Comparison of ENCODE assay signal across 24 cellular contexts in the genomic region with DNA sequence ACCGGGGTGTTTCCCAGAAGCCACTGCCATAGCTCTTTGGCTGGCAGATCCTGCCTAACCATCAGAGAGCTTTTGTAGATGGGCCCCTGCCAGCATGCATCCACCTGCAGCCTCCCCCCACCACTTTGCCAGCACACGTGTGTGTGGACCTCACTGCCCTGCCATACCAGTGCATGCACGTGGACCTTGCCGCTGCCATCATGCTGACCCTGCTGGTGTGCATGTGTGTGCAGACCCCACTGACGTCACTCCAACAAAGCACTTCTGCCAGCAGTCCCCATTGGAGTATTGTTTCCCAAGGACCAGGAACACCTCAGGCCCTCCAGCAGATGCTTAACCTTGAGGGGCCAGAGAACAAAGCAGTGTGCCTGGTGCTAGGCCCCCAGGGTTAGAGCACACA.
DNase-seq lines count a peak whose midpoint lies in the region; ATAC-seq, FAIRE-seq and TF ChIP-seq lines count a peak whose summit lies in the region.
"Had no signal": no experiment of that assay in that cellular context is flagged by ENCODE, and none has a peak within 500 bp of the region (broad histone marks: within the 10 kb centered on the region; RNA-seq: fewer than 3 reads in every experiment).

No MANE protein-coding gene starts in this region.

- 29% methylated on average over 1 of the region's 5 CpGs for WGBS in HepG2 (ENCODE audit: low lambda C conversion rate)
- WGBS in right lobe of liver (ENCODE audit: insufficient coverage, low coverage, low lambda C conversion rate, missing lambda C conversion rate), result 73% methylated on average over 5 of the region's 5 CpGs
- WGBS in IMR-90 (ENCODE audit: extremely low coverage in 2 of 2, insufficient read length in 1 of 2), 2 experiments, result 96% methylated on average over 4 of the region's 5 CpGs; no CpG with 5 or more reads in 1 of the 2 experiments
- WGBS in H1 (ENCODE audit: extremely low coverage in 1 of 2, insufficient coverage in 1 of 2, insufficient read length in 1 of 2, insufficient replicate concordance in 2 of 2, low coverage in 1 of 2, low lambda C conversion rate in 2 of 2, missing lambda C conversion rate in 1 of 2), 2 experiments, result 90% methylated on average over 5 of the region's 5 CpGs; no CpG with 5 or more reads in 1 of the 2 experiments
- WGBS in trophoblast cell (ENCODE audit: extremely low coverage, insufficient coverage, insufficient read length), result no CpG with 5 or more reads among the region's 5 CpGs

- H3K79me2 ChIP-seq in HepG2 (ENCODE audit: insufficient read depth, low read length) (no peaks in the 10 kb centered on the region), H1 (ENCODE audit: control insufficient read depth in 1 of 2, insufficient read depth in 2 of 2, low read length in 2 of 2) (no peaks in the 10 kb centered on the region), trophoblast cell (ENCODE audit: control insufficient read depth, insufficient read depth, low read length, poor library complexity) (no peaks in the 10 kb centered on the region)

- TF ChIP-seq CTCF in HepG2 (CRISPR knock-in tag; IDR thresholded peaks at IDR 0.05) (no peak), right lobe of liver (IDR thresholded peaks at IDR 0.05) (no peak), IMR-90 (conservative IDR thresholded peaks at IDR 0.05; ENCODE audit: low read depth, low read length) (no peak), H1 (IDR thresholded peaks at IDR 0.05; ENCODE audit: control extremely low read depth in 1 of 3, insufficient read depth in 1 of 3, low read depth in 1 of 3, low read length in 3 of 3) (no peak)

- H3K56ac ChIP-seq in IMR-90 (ENCODE audit: extremely low read depth, insufficient read depth, low read length), result no peak overlapping the region
- no peak overlapping the region for H3K56ac ChIP-seq in H1 (replicated peaks; ENCODE audit: insufficient read length, low read depth, low read length)

- TF ChIP-seq EP300 in HepG2 (IDR thresholded peaks at IDR 0.05; ENCODE audit: low read depth in 2 of 2, low read length in 2 of 2) (no peak), HepG2 (CRISPR knock-in tag; IDR thresholded peaks at IDR 0.05; ENCODE audit: borderline replicate concordance) (no peak), H1 (IDR thresholded peaks at IDR 0.05; ENCODE audit: borderline replicate concordance in 1 of 2, low read depth in 2 of 2, low read length in 2 of 2) (no peak)

- in situ Hi-C loops in HepG2 (cut with HindIII; ENCODE audit: extremely low pct_ligation_motif_present, low pct_unique_long_range_greater_than_20kb) (no loop called here), IMR-90 (cut with MboI; ENCODE audit: low sequenced_read_pairs) (no loop called here)

- no peak for TF ChIP-seq POLR2A in HepG2 (IDR thresholded peaks at IDR 0.05; ENCODE audit: insufficient read depth in 1 of 2, low read depth in 2 of 2, low read length in 2 of 2)
- no peak for TF ChIP-seq POLR2A in right lobe of liver (IDR thresholded peaks at IDR 0.05)
- no peak for TF ChIP-seq POLR2A in IMR-90 (IDR thresholded peaks at IDR 0.05; ENCODE audit: low read depth, low read length)
- TF ChIP-seq POLR2A in H1 (IDR thresholded peaks at IDR 0.05; ENCODE audit: control extremely low read depth in 1 of 2, low read depth in 2 of 2, low read length in 2 of 2), result no peak

- H2AK9ac ChIP-seq in IMR-90 (replicated peaks; ENCODE audit: low read depth, low read length, poor library complexity), result no peak overlapping the region

- H3K9me3 ChIP-seq in HepG2 (ENCODE audit: low read length), result no peaks in the 10 kb centered on the region
- no peaks in the 10 kb centered on the region for H3K9me3 ChIP-seq in right lobe of liver
- H3K9me3 ChIP-seq in IMR-90 (ENCODE audit: control insufficient read depth, insufficient read depth, low read length), result peaks cover 5% of the 10 kb centered on the region; the same call in 1 of the 2 replicates
- no peaks in the 10 kb centered on the region for H3K9me3 ChIP-seq in H1 (ENCODE audit: insufficient read depth in 2 of 2, low read depth in 1 of 2, low read length in 1 of 2)
- peaks cover 3% of the 10 kb centered on the region for H3K9me3 ChIP-seq in trophoblast cell (ENCODE audit: insufficient read depth, low read depth, low read length)

- H4K20me1 ChIP-seq in HepG2 (ENCODE audit: insufficient read depth, low read length), result no peaks in the 10 kb centered on the region
- H4K20me1 ChIP-seq in IMR-90 (ENCODE audit: insufficient read depth, low read length), result no peaks in the 10 kb centered on the region
- no peaks in the 10 kb centered on the region for H4K20me1 ChIP-seq in H1 (replicated peaks in 1 of 2; ENCODE audit: control insufficient read depth in 1 of 2, insufficient read depth in 2 of 2, low read length in 2 of 2)
- H4K20me1 ChIP-seq: BLaER1 treated with 17β-estradiol and CSF1 and Interleukin-3, amounts not matched to agents 10 nM and 100 nM had no signal

- H2BK20ac ChIP-seq in IMR-90 (ENCODE audit: low read depth, low read length), result no peak overlapping the region
- H2BK20ac ChIP-seq in H1 (ENCODE audit: low read length), result no peak overlapping the region

- H3K4me2 ChIP-seq in HepG2 (ENCODE audit: low read depth, low read length), result no peak overlapping the region
- H3K4me2 ChIP-seq in IMR-90 (ENCODE audit: low read depth, low read length), result no peak overlapping the region
- no peak overlapping the region for H3K4me2 ChIP-seq in H1 (ENCODE audit: insufficient read depth in 1 of 2, low read depth in 2 of 2, low read length in 2 of 2)
- H3K4me2 ChIP-seq in trophoblast cell (ENCODE audit: low read length), result no peak overlapping the region
- H3K4me2 ChIP-seq: A549; BLaER1 treated with 17β-estradiol and CSF1 and Interleukin-3, amounts not matched to agents 10 nM and 100 nM had no signal

- no peak overlapping the region; the same call in 1 of the 2 replicates for H3K14ac ChIP-seq in IMR-90 (replicated peaks; ENCODE audit: low read depth, low read length)
- no peak overlapping the region for H3K14ac ChIP-seq in H1 (ENCODE audit: insufficient read length)
- H3K14ac ChIP-seq in trophoblast cell (ENCODE audit: low read length), result no peak overlapping the region

- FAIRE-seq in HepG2 (lab: Jason Lieb, UNC), result no peak
- FAIRE-seq in H1 (lab: Jason Lieb, UNC), result no peak
- FAIRE-seq: A549, GM12891, GM19239 had no signal

- no TSS peak for BruUV-seq in HepG2 (replicated peaks; lab: Mats Ljungman, UMichigan)
- BruUV-seq in IMR-90 (replicated peaks; lab: Mats Ljungman, UMichigan), result no TSS peak

- dilution Hi-C loops in IMR-90 (cut with HindIII; ENCODE audit: low sequenced_read_pairs, unreplicated experiment), result no loop called here

- H4K8ac ChIP-seq in IMR-90 (ENCODE audit: low read depth in 2 of 2, low read length in 2 of 2) (no peak overlapping the region), H1 (ENCODE audit: extremely low read depth, insufficient read depth, low read length) (peak overlapping the region; percentile 3; the same call in 1 of the 2 replicates), trophoblast cell (ENCODE audit: low read depth, low read length) (no peak overlapping the region)

- no peak overlapping the region; the same call in 1 of the 2 replicates for H2AK5ac ChIP-seq in IMR-90 (ENCODE audit: low read depth, low read length)
- no peak overlapping the region for H2AK5ac ChIP-seq in H1 (ENCODE audit: low read depth, low read length)
- no peak overlapping the region for H2AK5ac ChIP-seq in trophoblast cell (ENCODE audit: low read length)

- no peak overlapping the region for H2BK15ac ChIP-seq in IMR-90 (ENCODE audit: low read depth, low read length)
- no peak overlapping the region for H2BK15ac ChIP-seq in H1 (ENCODE audit: low read length)

- H3K4me1 ChIP-seq in HepG2 (ENCODE audit: insufficient read depth, low read length) (no peaks in the 10 kb centered on the region), right lobe of liver (no peaks in the 10 kb centered on the region), IMR-90 (ENCODE audit: control insufficient read depth, insufficient read depth, low read length) (no peaks in the 10 kb centered on the region), H1 (replicated peaks in 1 of 4; ENCODE audit: control insufficient read depth in 3 of 4, insufficient read depth in 4 of 4, low read length in 3 of 4) (no peaks in the 10 kb centered on the region), trophoblast cell (ENCODE audit: control insufficient read depth in 1 of 2, insufficient read depth in 2 of 2, low read length in 2 of 2) (peaks cover 2 to 6% of the 10 kb centered on the region in 2 experiments)
- H3K4me1 ChIP-seq: A549 had no signal

- no peaks in the 10 kb centered on the region for H3K23me2 ChIP-seq in H1 (ENCODE audit: low read depth, low read length)

- no peak overlapping the region for H3K18ac ChIP-seq in IMR-90 (ENCODE audit: low read depth, low read length)
- no peak overlapping the region for H3K18ac ChIP-seq in H1 (ENCODE audit: extremely low read depth, low read length)
- H3K18ac ChIP-seq in trophoblast cell (ENCODE audit: low read length), result no peak overlapping the region

- no peak for ATAC-seq in HepG2
- ATAC-seq in right lobe of liver, result no peak
- no peak for ATAC-seq in IMR-90 (ENCODE audit: low read depth)
- ATAC-seq in GM21515 (IDR thresholded peaks at IDR 0.05; ENCODE audit: unreplicated experiment), result no peak
- ATAC-seq: A549 had no signal

- no peak overlapping the region for H3K9ac ChIP-seq in HepG2 (ENCODE audit: insufficient read depth, low read depth, low read length)
- no peak overlapping the region for H3K9ac ChIP-seq in IMR-90 (ENCODE audit: low read depth, low read length)
- no peak overlapping the region for H3K9ac ChIP-seq in H1 (replicated peaks in 1 of 4; ENCODE audit: extremely low read depth in 1 of 4, low read depth in 3 of 4, low read length in 3 of 4)
- H3K9ac ChIP-seq in trophoblast cell (ENCODE audit: low read length), result no peak overlapping the region
- H3K9ac ChIP-seq: BLaER1 treated with 17β-estradiol and CSF1 and Interleukin-3, amounts not matched to agents 10 nM and 100 nM had no signal

- TF ChIP-seq RAD21 in HepG2 (CRISPR knock-in tag; IDR thresholded peaks at IDR 0.05) (no peak), IMR-90 (IDR thresholded peaks at IDR 0.05; ENCODE audit: low read length) (no peak), H1 (IDR thresholded peaks at IDR 0.05 in 1 of 2, conservative IDR thresholded peaks at IDR 0.05 in 1 of 2; ENCODE audit: low read depth in 2 of 2, low read length in 2 of 2) (no peak)

- peaks cover 3% of the 10 kb centered on the region; the same call in 1 of the 2 replicates for H3K9me1 ChIP-seq in IMR-90 (ENCODE audit: insufficient read depth, low read length)

- H2BK5ac ChIP-seq in IMR-90 (ENCODE audit: low read depth, low read length, poor library complexity, severe bottlenecking) (no peak overlapping the region), H1 (ENCODE audit: low read depth, low read length) (no peak overlapping the region), trophoblast cell (ENCODE audit: low read depth, low read length, poor library complexity) (no peak overlapping the region)

- H4K5ac ChIP-seq in IMR-90 (ENCODE audit: low read depth, low read length) (no peak overlapping the region), H1 (ENCODE audit: insufficient read length, low read depth, low read length) (no peak overlapping the region)

- H3K4ac ChIP-seq in IMR-90 (ENCODE audit: low read depth, low read length), result no peak overlapping the region
- H3K4ac ChIP-seq in H1 (replicated peaks; ENCODE audit: insufficient read length, low read depth, low read length), result no peak overlapping the region
- no peak overlapping the region for H3K4ac ChIP-seq in trophoblast cell (ENCODE audit: low read depth, low read length)

- CTCF ChIA-PET in HepG2 (lab: Yijun Ruan, JAX; ENCODE audit: low intra/inter-chr PET ratio, low total read pairs) (no interaction called here), IMR-90 (lab: Yijun Ruan, JAX) (no interaction called here), H1 (lab: Charles Lee; ENCODE audit: partially characterized antibody) (no interaction called here)

- H3K27me3 ChIP-seq in HepG2 (ENCODE audit: control insufficient read depth in 1 of 2, insufficient read depth in 2 of 2, low read length in 2 of 2) (no peaks in the 10 kb centered on the region; a peak in 1 of 5 replicates), right lobe of liver (no peaks in the 10 kb centered on the region), IMR-90 (ENCODE audit: control insufficient read depth, insufficient read depth, low read length) (no peaks in the 10 kb centered on the region), H1 (replicated peaks in 1 of 4; ENCODE audit: control insufficient read depth in 3 of 4, extremely low read depth in 1 of 4, insufficient read depth in 3 of 4, low read length in 3 of 4) (no peaks in the 10 kb centered on the region), trophoblast cell (ENCODE audit: insufficient read depth, low read length) (no peaks in the 10 kb centered on the region)
- H3K27me3 ChIP-seq: BLaER1 treated with 17β-estradiol and CSF1 and Interleukin-3, amounts not matched to agents 10 nM and 100 nM had no signal

- H3K23ac ChIP-seq in IMR-90 (ENCODE audit: low read depth, low read length) (no peak overlapping the region), H1 (ENCODE audit: insufficient read length) (no peak overlapping the region), trophoblast cell (ENCODE audit: low read length) (no peak overlapping the region)

- H3K79me1 ChIP-seq in IMR-90 (ENCODE audit: low read depth in 1 of 2, low read length in 2 of 2) (no peaks in the 10 kb centered on the region), H1 (ENCODE audit: low read depth, low read length) (no peaks in the 10 kb centered on the region), trophoblast cell (ENCODE audit: low read length) (no peaks in the 10 kb centered on the region)

- DNase-seq in HepG2 (ENCODE audit: low spot score) (no peak), right lobe of liver (no peak), IMR-90 (no peak), H1 (ENCODE audit: low read depth in 1 of 2, low spot score in 2 of 2) (no peak), trophoblast cell (no peak), NCI-H2171 (lab: John Stamatoyannopoulos, UW) (no peak)
- no peak for DNase-seq in activated CD4-positive, alpha-beta T cell treated with anti-CD3 and anti-CD28 coated beads, Interleukin-2, amount 50 U/mL, for 48 hours
- DNase-seq: AML-193; CD4-positive, alpha-beta memory T cell; CD4-positive, CD25-positive, alpha-beta regulatory T cell; CD8-positive, alpha-beta memory T cell; COR-L47; DMS 273 treated with DMSO at 0.1 percent for 48 hours; DMS153; DMS53; DMS79; DND-41; GDM1 had no signal

- H2AFZ ChIP-seq in HepG2 (ENCODE audit: low read length) (no peak overlapping the region), IMR-90 (replicated peaks; ENCODE audit: low read length, poor library complexity) (peak overlapping the region; percentile 32), H1 (ENCODE audit: low read length) (no peak overlapping the region), trophoblast cell (ENCODE audit: insufficient read depth, low read length, poor library complexity) (no peak overlapping the region)

- H2BK12ac ChIP-seq in H1 (ENCODE audit: low read depth, low read length) (no peak overlapping the region), trophoblast cell (ENCODE audit: low read length) (no peak overlapping the region)

- POLR2A ChIA-PET in HepG2 (lab: Yijun Ruan, JAX) (no interaction called here), IMR-90 (lab: Charles Lee; ENCODE audit: unreplicated experiment) (no interaction called here), H1 (lab: Charles Lee; ENCODE audit: partially characterized antibody) (no interaction called here)

- H3K4me3 ChIP-seq in HepG2 (replicated peaks in 1 of 3; ENCODE audit: insufficient read depth in 1 of 3, low read depth in 2 of 3, low read length in 3 of 3) (no peak overlapping the region), right lobe of liver (no peak overlapping the region), IMR-90 (ENCODE audit: insufficient read depth, low read depth, low read length) (no peak overlapping the region), H1 (ENCODE audit: extremely low read depth in 1 of 4, insufficient read depth in 2 of 4, low read depth in 3 of 4, low read length in 4 of 4) (no peak overlapping the region), trophoblast cell (ENCODE audit: low read depth, low read length) (peak overlapping the region; percentile 60)
- H3K4me3 ChIP-seq: A549; BLaER1 treated with 17β-estradiol and CSF1 and Interleukin-3, amounts not matched to agents 10 nM and 100 nM had no signal

- H4K12ac ChIP-seq in trophoblast cell (ENCODE audit: low read depth, low read length), result no peak overlapping the region

- no peak overlapping the region for H2BK120ac ChIP-seq in IMR-90 (ENCODE audit: low read depth, low read length)
- H2BK120ac ChIP-seq in H1 (replicated peaks; ENCODE audit: low read depth, low read length), result no peak overlapping the region
- H2BK120ac ChIP-seq in trophoblast cell (ENCODE audit: insufficient read depth, low read length, poor library complexity), result no peak overlapping the region

- H3K27ac ChIP-seq in HepG2 (ENCODE audit: extremely low read length, insufficient read depth, low read length) (no peak overlapping the region), right lobe of liver (no peak overlapping the region), IMR-90 (ENCODE audit: insufficient read depth, low read length) (no peak overlapping the region), H1 (ENCODE audit: low read depth, low read length) (no peak overlapping the region), trophoblast cell (ENCODE audit: low read depth, low read length) (no peak overlapping the region)
- H3K27ac ChIP-seq: 22Rv1; A549; BLaER1 treated with 17β-estradiol and CSF1 and Interleukin-3, amounts not matched to agents 10 nM and 100 nM had no signal

- H4K91ac ChIP-seq in IMR-90 (ENCODE audit: insufficient read depth, low read depth, low read length) (no peak overlapping the region), H1 (replicated peaks; ENCODE audit: insufficient read length, low read length) (no peak overlapping the region), trophoblast cell (ENCODE audit: low read depth, low read length) (no peak overlapping the region)

- H3K36me3 ChIP-seq in HepG2 (replicated peaks in 1 of 2; ENCODE audit: control insufficient read depth in 1 of 2, insufficient read depth in 2 of 2, low read length in 2 of 2), result no peaks in the 10 kb centered on the region
- H3K36me3 ChIP-seq in right lobe of liver, result no peaks in the 10 kb centered on the region
- no peaks in the 10 kb centered on the region for H3K36me3 ChIP-seq in IMR-90 (ENCODE audit: control insufficient read depth, insufficient read depth, low read length)
- H3K36me3 ChIP-seq in H1 (ENCODE audit: control insufficient read depth in 2 of 4, insufficient read depth in 4 of 4, low read length in 3 of 4), result no peaks in the 10 kb centered on the region
- H3K36me3 ChIP-seq in trophoblast cell (ENCODE audit: control insufficient read depth in 1 of 2, insufficient read depth in 2 of 2, low read length in 2 of 2), result no peaks in the 10 kb centered on the region

- intact Hi-C loops in HepG2 (cut with micrococcal nuclease; ENCODE audit: unreplicated experiment), result no loop called here
- intact Hi-C loops in right lobe of liver (cut with DNase I), result no loop called here
- intact Hi-C loops in IMR-90 (cut with micrococcal nuclease), result no loop called here
